Comparison of ENCODE assay signal across 8 cellular contexts in the genomic region with DNA sequence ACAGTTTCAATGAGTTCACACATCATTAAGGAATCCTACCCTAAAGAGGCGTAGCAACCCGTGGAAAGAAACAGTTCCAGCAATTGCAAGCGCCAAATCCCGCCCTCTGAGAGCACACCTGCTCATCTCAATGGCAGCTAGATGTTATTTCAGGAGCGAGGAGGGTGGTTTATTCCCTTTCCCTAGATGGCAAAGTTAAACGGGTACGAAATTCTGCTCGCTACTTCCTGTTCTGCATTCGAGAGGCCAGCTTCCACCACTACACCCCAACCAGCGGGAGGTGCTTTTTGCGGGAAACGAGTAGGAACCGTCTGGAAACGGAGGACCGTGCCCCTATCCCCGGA. TPM values are rescaled to one million over a fixed set of nuclear protein-coding genes. Genes with fewer than 3 reads are reported as not detected.
DNase-seq lines count a peak whose midpoint lies in the region; ATAC-seq and TF ChIP-seq lines count a peak whose summit lies in the region.

No MANE protein-coding gene starts in this region.

- H3K4me1 Mint-ChIP-seq in activated T-helper 17 cell treated with anti-CD3 and anti-CD28 coated beads, Interleukin-2, amount 50 U/mL, for 72 hours: peaks cover 9% of the 10 kb centered on the region

- peak overlapping the region; percentile 93 for H3K4me3 Mint-ChIP-seq in activated T-helper 17 cell treated with anti-CD3 and anti-CD28 coated beads, Interleukin-2, amount 50 U/mL, for 72 hours

- peak overlapping the region; percentile 95 for H3K9ac ChIP-seq in rectal smooth muscle tissue (ENCODE audit: low read length)

- H3K4me1 ChIP-seq in heart left ventricle (peaks cover 0 to 40% (median 29%) of the 10 kb centered on the region in 12 donors), rectal smooth muscle tissue (ENCODE audit: control insufficient read depth, insufficient read depth, low read length) (no peaks in the 10 kb centered on the region)

- WGBS in heart left ventricle, 4 donors: 0 to 1% (median 0%) methylated on average over 15 to 16 of the region's 16 CpGs

- H3K36me3 ChIP-seq in heart left ventricle (peaks cover 0 to 16% (median 5%) of the 10 kb centered on the region in 9 donors), rectal smooth muscle tissue (ENCODE audit: control insufficient read depth, insufficient read depth, low read length) (no peaks in the 10 kb centered on the region)

- no peaks in the 10 kb centered on the region for H3K9me3 ChIP-seq in heart left ventricle

- no peak for TF ChIP-seq CTCF in heart left ventricle (IDR thresholded peaks at IDR 0.05)

- H3K4me3 ChIP-seq in heart left ventricle (peak overlapping the region; percentile 65 to 98 (median 89)), rectal smooth muscle tissue (ENCODE audit: low read length) (peak overlapping the region; percentile 97)

- H3K27ac ChIP-seq in heart left ventricle (peak overlapping the region; percentile 64 to 96 (median 90)), rectal smooth muscle tissue (ENCODE audit: low read depth, low read length) (peak overlapping the region; percentile 84)

- peak overlapping the region; percentile 98 for H3K27ac Mint-ChIP-seq in activated T-helper 17 cell treated with anti-CD3 and anti-CD28 coated beads, Interleukin-2, amount 50 U/mL, for 72 hours

- TF ChIP-seq POLR2A in heart left ventricle (IDR thresholded peaks at IDR 0.05): no peak

- ATAC-seq in Right ventricle myocardium inferior: peak; percentile 28
- peak; percentile 6 for ATAC-seq in HG02981 (IDR thresholded peaks at IDR 0.05; ENCODE audit: unreplicated experiment)
- peak; percentile 25 for ATAC-seq in activated T-helper 17 cell treated with anti-CD3 and anti-CD28 coated beads, Interleukin-2, amount 50 U/mL, for 72 hours (replicated peaks)
- ATAC-seq in heart left ventricle: peak in 3 of 4 donors; percentile 23 to 43 (median 27)
- no peak for ATAC-seq in HG03039 (IDR thresholded peaks at IDR 0.05; ENCODE audit: unreplicated experiment)

- H3K36me3 Mint-ChIP-seq in activated T-helper 17 cell treated with anti-CD3 and anti-CD28 coated beads, Interleukin-2, amount 50 U/mL, for 72 hours (ENCODE audit: low read depth): peaks cover 61% of the 10 kb centered on the region

- H3K9me3 Mint-ChIP-seq in activated T-helper 17 cell treated with anti-CD3 and anti-CD28 coated beads, Interleukin-2, amount 50 U/mL, for 72 hours: peaks cover 4% of the 10 kb centered on the region

- DNase-seq in Right ventricle myocardium inferior (ENCODE audit: missing footprints) (no peak), cardiac septum (ENCODE audit: low spot score) (no peak), NCI-H2227 treated with DMSO at 0.1 percent for 48 hours (lab: John Stamatoyannopoulos, UW) (peak; percentile 31), heart left ventricle (peak in 2 of 5 donors; percentile 21 to 38)

- no peaks in the 10 kb centered on the region for H3K27me3 ChIP-seq in heart left ventricle
- no peaks in the 10 kb centered on the region for H3K27me3 ChIP-seq in rectal smooth muscle tissue (ENCODE audit: control insufficient read depth, insufficient read depth, low read length)

- intact Hi-C loops in Right ventricle myocardium inferior (cut with DNase I) (loop anchor here (5.0 kb wide), 2 partner anchors 49 to 196 kb away; a partner anchor contains a TSS), cardiac septum (cut with DNase I) (no loop called here), heart left ventricle (cut with DNase I) (loop anchor here in 6 of 10 donors (5.0 to 10.0 kb wide), 4 partner anchors 34 to 386 kb away; a partner anchor contains a TSS)

- no peaks in the 10 kb centered on the region for H3K27me3 Mint-ChIP-seq in activated T-helper 17 cell treated with anti-CD3 and anti-CD28 coated beads, Interleukin-2, amount 50 U/mL, for 72 hours

RNA-seq across cellular contexts. Expression of a gene that starts 0.6 kb away (rescaled TPM):
- total RNA-seq in Right ventricle myocardium inferior: 106 TPM
- total RNA-seq in cardiac septum: 76.3 TPM
- 100 to 1,000 TPM; 103 to 125 TPM for total RNA-seq in activated T-helper 17 cell treated with anti-CD3 and anti-CD28 coated beads, Interleukin-2, amount 50 U/mL, for 72 hours
- total RNA-seq in heart left ventricle: 100 to 1,000 TPM in 3 of 9 donors, 10 to 100 TPM in 6; 66.7 to 149 (median 89.5) TPM
- polyA plus RNA-seq in heart left ventricle: 100 to 1,000 TPM; 107 to 191 TPM

RNA-seq across cellular contexts. Expression of a gene that starts 0.8 kb away (rescaled TPM):
- total RNA-seq in Right ventricle myocardium inferior: 1.1 TPM
- total RNA-seq in cardiac septum: 0.65 TPM
- 1 to 10 TPM; 1.5 to 2.5 TPM for total RNA-seq in activated T-helper 17 cell treated with anti-CD3 and anti-CD28 coated beads, Interleukin-2, amount 50 U/mL, for 72 hours
- 1 to 10 TPM in 5 of 9 donors, under 1 TPM in 2, not detected in 2; 0.67 to 4.8 (median 2.4) TPM for total RNA-seq in heart left ventricle
- polyA plus RNA-seq in heart left ventricle: 10 to 100 TPM in 1 of 2 donors, under 1 TPM in 1; 0.34 to 12.0 TPM

RNA-seq across cellular contexts. Expression of a gene that starts 32.7 kb away (rescaled TPM):
- total RNA-seq in Right ventricle myocardium inferior (4.8 TPM), cardiac septum (4.7 TPM), heart left ventricle (1 to 10 TPM; 3.6 to 8.0 (median 4.7) TPM)
- 10 to 100 TPM; 29.0 to 37.1 TPM for total RNA-seq in activated T-helper 17 cell treated with anti-CD3 and anti-CD28 coated beads, Interleukin-2, amount 50 U/mL, for 72 hours
- 10 to 100 TPM in 1 of 2 donors, 1 to 10 TPM in 1; 8.7 to 29.3 TPM for polyA plus RNA-seq in heart left ventricle

RNA-seq across cellular contexts. Expression of a gene that starts 33.3 kb away (rescaled TPM):
- 24.7 TPM for total RNA-seq in Right ventricle myocardium inferior
- 27.1 TPM for total RNA-seq in cardiac septum
- 10 to 100 TPM; 31.4 to 41.8 TPM for total RNA-seq in activated T-helper 17 cell treated with anti-CD3 and anti-CD28 coated beads, Interleukin-2, amount 50 U/mL, for 72 hours
- total RNA-seq in heart left ventricle: 10 to 100 TPM; 14.5 to 37.0 (median 28.4) TPM
- polyA plus RNA-seq in heart left ventricle: 10 to 100 TPM; 16.1 to 62.2 TPM

RNA-seq across cellular contexts. Expression of a gene that starts 51.2 kb away (rescaled TPM):
- 94.4 TPM for total RNA-seq in Right ventricle myocardium inferior
- 102 TPM for total RNA-seq in cardiac septum
- total RNA-seq in activated T-helper 17 cell treated with anti-CD3 and anti-CD28 coated beads, Interleukin-2, amount 50 U/mL, for 72 hours: 100 to 1,000 TPM; 259 to 325 TPM
- total RNA-seq in heart left ventricle: 100 to 1,000 TPM in 5 of 9 donors, 10 to 100 TPM in 4; 77.2 to 251 (median 108) TPM
- 100 to 1,000 TPM; 176 to 202 TPM for polyA plus RNA-seq in heart left ventricle
